Comparison of ENCODE assay signal across 8 cellular contexts in genomic region chr17:79777844-79778503, GRCh38. TPM values are rescaled to one million over a fixed set of nuclear protein-coding genes. Genes with fewer than 3 reads are reported as not detected.
DNase-seq lines count a peak whose midpoint lies in the region; ATAC-seq and TF ChIP-seq lines count a peak whose summit lies in the region.

Gene CBX2 (plus strand): TSS chr17:79778148. CDS start chr17:79778236, 88 bp downstream.

- TF ChIP-seq CTCF in endodermal cell (conservative IDR thresholded peaks at IDR 0.05): no peak

- H3K9me3 ChIP-seq in endodermal cell (ENCODE audit: control insufficient read depth, low read length) (no peaks in the 10 kb centered on the region), mesodermal cell (ENCODE audit: control insufficient read depth, low read length) (no peaks in the 10 kb centered on the region)

- ATAC-seq in HG03103 (IDR thresholded peaks at IDR 0.05; ENCODE audit: low read depth, unreplicated experiment): peak; percentile 53

- no peaks in the 10 kb centered on the region for H3K9me3 Mint-ChIP-seq in endodermal cell

- peak within 1 kb of the TSS; percentile 87 for H3K27ac Mint-ChIP-seq in endodermal cell

- H3K27ac ChIP-seq in endodermal cell (ENCODE audit: low read depth, low read length): peak within 1 kb of the TSS; percentile 90
- H3K27ac ChIP-seq in mesodermal cell (ENCODE audit: low read depth, low read length, severe bottlenecking): peak within 1 kb of the TSS; percentile 85

- peaks cover 13% of the 10 kb centered on the region for H3K4me1 ChIP-seq in endodermal cell (ENCODE audit: control insufficient read depth, insufficient read depth, low read length)
- peaks cover 16% of the 10 kb centered on the region for H3K4me1 ChIP-seq in mesodermal cell (ENCODE audit: control insufficient read depth, insufficient read depth, low read length, poor library complexity, severe bottlenecking)

- H3K4me3 Mint-ChIP-seq in endodermal cell: peak within 1 kb of the TSS; percentile 94

- H3K36me3 ChIP-seq in endodermal cell (ENCODE audit: control insufficient read depth, insufficient read depth, low read length): peaks cover 21% of the 10 kb centered on the region
- peaks cover 38% of the 10 kb centered on the region for H3K36me3 ChIP-seq in mesodermal cell (ENCODE audit: control insufficient read depth, insufficient read depth, low read length)

- peaks cover 4% of the 10 kb centered on the region for H3K27me3 Mint-ChIP-seq in endodermal cell (ENCODE audit: insufficient read depth)

- WGBS in endodermal cell (ENCODE audit: insufficient coverage in 1 of 2, insufficient read length in 1 of 2), 2 experiments: 0% methylated on average over 6 to 99 of the region's 101 CpGs
- 0 to 2% methylated on average over 28 to 50 of the region's 101 CpGs for WGBS in mesodermal cell (ENCODE audit: insufficient coverage in 2 of 2), 2 experiments

- H3K4me3 ChIP-seq in endodermal cell (ENCODE audit: low read length) (peak within 1 kb of the TSS; percentile 87), mesodermal cell (ENCODE audit: extremely low read depth, insufficient read depth, low read length, poor library complexity, severe bottlenecking) (peak within 1 kb of the TSS; percentile 74)

- peaks cover 33% of the 10 kb centered on the region for H3K4me1 Mint-ChIP-seq in endodermal cell

- H3K27me3 ChIP-seq in endodermal cell (ENCODE audit: control insufficient read depth, insufficient read depth, low read length, poor library complexity, severe bottlenecking): no peaks in the 10 kb centered on the region

- peak within 1 kb of the TSS; percentile 51 for H3K9ac ChIP-seq in endodermal cell (ENCODE audit: extremely low read depth, low read length, poor library complexity, severe bottlenecking)

- DNase-seq in NCI-H187 (lab: John Stamatoyannopoulos, UW): peak; percentile 64 to 82
- DNase-seq in NCI-H187 treated with DMSO at 0.1 percent for 48 hours (lab: John Stamatoyannopoulos, UW): no peak
- DNase-seq in NCI-H82 (lab: John Stamatoyannopoulos, UW): peak; percentile 79
- DNase-seq in activated CD8-positive, alpha-beta memory T cell treated with anti-CD3 and anti-CD28 coated beads for 4 hours (ENCODE audit: low read depth in 2 of 2): peak; percentile 52 to 68
- DNase-seq in endodermal cell: peak; percentile 96
- peak; percentile 47 to 65 for DNase-seq in stimulated activated CD8-positive, alpha-beta memory T cell treated with anti-CD3 and anti-CD28 coated beads, Interleukin-15, amount 100 ng/mL, for 4 hours (ENCODE audit: low read depth in 2 of 2)

- peaks cover 36% of the 10 kb centered on the region for H3K36me3 Mint-ChIP-seq in endodermal cell (ENCODE audit: low read depth)

RNA-seq across cellular contexts. Expression of gene CBX2, which starts in this region (rescaled TPM):
- total RNA-seq in endodermal cell: 10 to 100 TPM; 75.0 to 78.6 TPM
- polyA plus RNA-seq in endodermal cell (2013, experiment 1 of 2): 74.2 TPM
- 70.5 TPM for polyA plus RNA-seq in endodermal cell (2013, experiment 2 of 2)
- polyA plus RNA-seq in mesodermal cell (2013, experiment 1 of 2): 26.6 TPM
- polyA plus RNA-seq in mesodermal cell (2013, experiment 2 of 2): 22.3 TPM
